ENCODE assay signal across 25 cellular contexts in genomic region chr1:225573216-225573615, GRCh38.
"Had no signal": no experiment of that assay in that cellular context is flagged by ENCODE, and none has a peak within 500 bp of the region (broad histone marks: within the 10 kb centered on the region; RNA-seq: fewer than 3 reads in every experiment).

No MANE protein-coding gene starts in this region.

- H3K27me3 ChIP-seq: adrenal gland, brain microvascular endothelial cell, foreskin keratinocyte, right lobe of liver, testis, upper lobe of left lung had no signal

- H3K9me3 Mint-ChIP-seq: activated B cell treated with CpG ODN at 0.5 μM for 24 hours; activated CD4-positive, alpha-beta memory T cell treated with anti-CD3 and anti-CD28 coated beads for 36 hours; activated naive CD4-positive, alpha-beta T cell treated with anti-CD3 and anti-CD28 coated beads, Interleukin-2, amount 50 U/mL, for 72 hours; activated T-helper 1 cell treated with anti-CD3 and anti-CD28 coated beads, Interleukin-12 subunit alpha, Interleukin-12 subunit beta, Interleukin-2, Interleukin-4 antibody, amounts not matched to agents 30 ng/mL and 10 ng/mL and 1 ng/mL, durations not matched to agents 14 hours and 24 hours and 36 hours; central memory CD8-positive, alpha-beta T cell; natural killer cell treated with Interleukin-12 subunit alpha and Interleukin-12 subunit beta and Interleukin-15 and Interleukin-18, amount 100 ng/mL, for 72 hours; stimulated activated memory B cell treated with anti-CD40 and anti-IgM and Interleukin-4, amounts not matched to agents 10 μg/mL and 1 μg/mL and 100 μg/mL, for 72 hours; T-cell had no signal

- H3K27ac Mint-ChIP-seq: activated B cell treated with CpG ODN at 0.5 μM for 24 hours; activated CD4-positive, alpha-beta memory T cell treated with anti-CD3 and anti-CD28 coated beads for 36 hours; activated naive CD4-positive, alpha-beta T cell treated with anti-CD3 and anti-CD28 coated beads, Interleukin-2, amount 50 U/mL, for 72 hours; activated T-helper 1 cell treated with anti-CD3 and anti-CD28 coated beads, Interleukin-12 subunit alpha, Interleukin-12 subunit beta, Interleukin-2, Interleukin-4 antibody, amounts not matched to agents 30 ng/mL and 10 ng/mL and 1 ng/mL, durations not matched to agents 14 hours and 24 hours and 36 hours; natural killer cell treated with Interleukin-12 subunit alpha and Interleukin-12 subunit beta and Interleukin-15 and Interleukin-18, amount 100 ng/mL, for 72 hours; stimulated activated memory B cell treated with anti-CD40 and anti-IgM and Interleukin-4, amounts not matched to agents 10 μg/mL and 1 μg/mL and 100 μg/mL, for 72 hours; T-cell had no signal

- ATAC-seq: activated naive CD4-positive, alpha-beta T cell treated with anti-CD3 and anti-CD28 coated beads, Interleukin-2, amount 50 U/mL, for 72 hours; foreskin keratinocyte; left lobe of liver; natural killer cell treated with Interleukin-12 subunit alpha and Interleukin-12 subunit beta and Interleukin-15 and Interleukin-18, amount 100 ng/mL, for 72 hours; right lobe of liver; stimulated activated memory B cell treated with anti-CD40 and anti-IgM and Interleukin-4, amounts not matched to agents 10 μg/mL and 1 μg/mL and 100 μg/mL, for 72 hours; T-cell had no signal

- H3K4me3 Mint-ChIP-seq: activated B cell treated with CpG ODN at 0.5 μM for 24 hours; activated CD4-positive, alpha-beta memory T cell treated with anti-CD3 and anti-CD28 coated beads for 36 hours; activated T-helper 1 cell treated with anti-CD3 and anti-CD28 coated beads, Interleukin-12 subunit alpha, Interleukin-12 subunit beta, Interleukin-2, Interleukin-4 antibody, amounts not matched to agents 30 ng/mL and 10 ng/mL and 1 ng/mL, durations not matched to agents 14 hours and 24 hours and 36 hours; central memory CD8-positive, alpha-beta T cell; natural killer cell treated with Interleukin-12 subunit alpha and Interleukin-12 subunit beta and Interleukin-15 and Interleukin-18, amount 100 ng/mL, for 72 hours; stimulated activated memory B cell treated with anti-CD40 and anti-IgM and Interleukin-4, amounts not matched to agents 10 μg/mL and 1 μg/mL and 100 μg/mL, for 72 hours; T-cell had no signal

- H3K4me1 Mint-ChIP-seq: central memory CD8-positive, alpha-beta T cell; stimulated activated memory B cell treated with anti-CD40 and anti-IgM and Interleukin-4, amounts not matched to agents 10 μg/mL and 1 μg/mL and 100 μg/mL, for 72 hours had no signal

- H3K4me3 ChIP-seq: adrenal gland, coronary artery, lung, prostate gland, right lobe of liver, testis, upper lobe of left lung had no signal

- H3K27me3 Mint-ChIP-seq: activated B cell treated with CpG ODN at 0.5 μM for 24 hours; activated CD4-positive, alpha-beta memory T cell treated with anti-CD3 and anti-CD28 coated beads for 36 hours had no signal

- H3K36me3 ChIP-seq: adrenal gland, brain microvascular endothelial cell, prostate gland, right lobe of liver, upper lobe of left lung had no signal

- H3K36me3 Mint-ChIP-seq: activated CD4-positive, alpha-beta memory T cell treated with anti-CD3 and anti-CD28 coated beads for 36 hours; activated naive CD4-positive, alpha-beta T cell treated with anti-CD3 and anti-CD28 coated beads, Interleukin-2, amount 50 U/mL, for 72 hours; natural killer cell treated with Interleukin-12 subunit alpha and Interleukin-12 subunit beta and Interleukin-15 and Interleukin-18, amount 100 ng/mL, for 72 hours; stimulated activated memory B cell treated with anti-CD40 and anti-IgM and Interleukin-4, amounts not matched to agents 10 μg/mL and 1 μg/mL and 100 μg/mL, for 72 hours; T-cell had no signal

- H3K4me1 ChIP-seq: foreskin keratinocyte, prostate gland, right lobe of liver had no signal

- H3K9me3 ChIP-seq: adrenal gland, prostate gland, right lobe of liver, testis, upper lobe of left lung had no signal

- DNase-seq: activated B cell treated with CpG ODN at 0.5 μM for 24 hours; activated CD4-positive, alpha-beta memory T cell treated with anti-CD3 and anti-CD28 coated beads for 36 hours; activated CD4-positive, alpha-beta T cell treated with anti-CD3 and anti-CD28 coated beads for 4 hours; activated gamma-delta T cell treated with Interleukin-2 at 50 U/mL for 16 hours; activated T-cell treated with anti-CD3 and anti-CD28 coated beads for 4 hours; adrenal gland; glutamatergic neuron; hypothalamus; right lobe of liver; small intestine; stimulated activated CD4-positive, alpha-beta T cell treated with anti-CD3 and anti-CD28 coated beads, Interleukin-4, amount 100 ng/mL, for 4 hours; T-cell; testis; upper lobe of left lung had no signal

- H3K27ac ChIP-seq: adrenal gland, brain microvascular endothelial cell, coronary artery, foreskin keratinocyte, prostate gland, right lobe of liver, testis, upper lobe of left lung had no signal
